Comparison of ENCODE assay signal across 8 cellular contexts in genomic region chr16:28925386-28926228, GRCh38. TPM values are rescaled to one million over a fixed set of nuclear protein-coding genes. Genes with fewer than 3 reads are reported as not detected.
A peak's percentile ranks its signal among the peaks of the same experiment; 100 is the strongest.
DNase-seq lines count a peak whose midpoint lies in the region; ATAC-seq lines count a peak whose summit lies in the region.

No MANE protein-coding gene starts in this region.

- no peak overlapping the region for H2BK120ac ChIP-seq in mesendoderm (ENCODE audit: low read depth, low read length)

- H4K5ac ChIP-seq in mesendoderm (ENCODE audit: low read length): no peak overlapping the region

- peak; percentile 28 for ATAC-seq in HG02973 (IDR thresholded peaks at IDR 0.05; ENCODE audit: unreplicated experiment)

- no peaks in the 10 kb centered on the region for H3K79me2 ChIP-seq in mesendoderm (ENCODE audit: control insufficient read depth, insufficient read depth, low read length)

- H4K8ac ChIP-seq in mesendoderm (ENCODE audit: low read depth, low read length): peak overlapping the region; percentile 78

- no peaks in the 10 kb centered on the region for H3K9me3 ChIP-seq in ectodermal cell (ENCODE audit: control insufficient read depth, low read length)

- H3K56ac ChIP-seq in mesendoderm (ENCODE audit: low read length): peak overlapping the region; percentile 98

- H2BK15ac ChIP-seq in mesendoderm (replicated peaks; ENCODE audit: low read depth): no peak overlapping the region

- H3K18ac ChIP-seq in mesendoderm (ENCODE audit: low read length): peak overlapping the region; percentile 57

- H3K36me3 ChIP-seq in ectodermal cell (ENCODE audit: control insufficient read depth, insufficient read depth, low read length) (no peaks in the 10 kb centered on the region), mesendoderm (ENCODE audit: control insufficient read depth, insufficient read depth, low read length) (no peaks in the 10 kb centered on the region)

- peak overlapping the region; percentile 11 for H3K4ac ChIP-seq in mesendoderm (ENCODE audit: low read depth, low read length)

- DNase-seq in SIG-M5 treated with dmso at 0.1 percent for 504 hours (lab: John Stamatoyannopoulos, UW; ENCODE audit: unreplicated experiment): peak; percentile 71
- no peak for DNase-seq in SIG-M5 (lab: John Stamatoyannopoulos, UW)
- DNase-seq in NCI-H460 (ENCODE audit: extremely low read depth, low read depth): peak; percentile 65
- DNase-seq in activated CD4-positive, alpha-beta T cell treated with anti-CD3 and anti-CD28 coated beads, Interleukin-2, amount 50 U/mL, for 1 hour: peak; percentile 73
- no peak for DNase-seq in mesendoderm
- DNase-seq in stimulated activated CD8-positive, alpha-beta memory T cell treated with anti-CD3 and anti-CD28 coated beads, Interleukin-12 subunit alpha, Interleukin-12 subunit beta, amount 100 ng/mL, for 4 hours (ENCODE audit: low read depth): peak; percentile 60

- peak overlapping the region; percentile 92 for H3K27ac ChIP-seq in ectodermal cell (ENCODE audit: insufficient read depth, low read depth, low read length, poor library complexity, severe bottlenecking)
- peak overlapping the region; percentile 99 for H3K27ac ChIP-seq in mesendoderm (ENCODE audit: low read depth, low read length)

- H3K4me1 ChIP-seq in ectodermal cell (ENCODE audit: control insufficient read depth, insufficient read depth, low read length) (peaks cover 6% of the 10 kb centered on the region), mesendoderm (ENCODE audit: control insufficient read depth, low read depth, low read length) (no peaks in the 10 kb centered on the region)

- H2AK5ac ChIP-seq in mesendoderm (ENCODE audit: low read length): no peak overlapping the region

- H3K4me3 ChIP-seq in ectodermal cell (ENCODE audit: insufficient read depth, low read depth, low read length) (peak overlapping the region; percentile 86), mesendoderm (ENCODE audit: low read length) (peak overlapping the region; percentile 82)

- peak overlapping the region; percentile 84 for H2BK5ac ChIP-seq in mesendoderm (ENCODE audit: low read length)

- H3K9ac ChIP-seq in mesendoderm (ENCODE audit: low read length): peak overlapping the region; percentile 99

- WGBS in ectodermal cell, 2 experiments: 3 to 4% methylated on average over 48 of the region's 48 CpGs
- no CpG with 5 or more reads among the region's 48 CpGs for WGBS in mesendoderm (ENCODE audit: extremely low coverage, insufficient coverage, low lambda C conversion rate)

- peak overlapping the region; percentile 98 for H3K23ac ChIP-seq in mesendoderm (ENCODE audit: low read length)

- peak overlapping the region; percentile 93 for H3K4me2 ChIP-seq in mesendoderm (ENCODE audit: low read length)

- H3K79me1 ChIP-seq in mesendoderm (ENCODE audit: low read length): peaks cover 2% of the 10 kb centered on the region

- H3K27me3 ChIP-seq in ectodermal cell (ENCODE audit: control insufficient read depth, insufficient read depth, low read length, poor library complexity, severe bottlenecking) (no peaks in the 10 kb centered on the region), mesendoderm (ENCODE audit: insufficient read depth, low read length, poor library complexity) (no peaks in the 10 kb centered on the region)

RNA-seq across cellular contexts. Expression of gene RABEP2, which starts 0.6 kb away (rescaled TPM):
- 7.6 and 9.7 TPM in 2 replicates for total RNA-seq in NCI-H460 (2014; rRNA removed; shearing (Covaris generic))
- polyA plus RNA-seq in NCI-H460 (2014; cell fraction: nucleus; rRNA removed): 39.6 and 76.6 TPM in 2 replicates
- polyA plus RNA-seq in ectodermal cell (2013, experiment 1 of 4): 9.6 TPM
- polyA plus RNA-seq in ectodermal cell (2013, experiment 2 of 4): 8.4 TPM
- 5.4 TPM for polyA plus RNA-seq in ectodermal cell (2013, experiment 3 of 4)
- polyA plus RNA-seq in ectodermal cell (2013, experiment 4 of 4): 7.3 TPM
- polyA plus RNA-seq in mesendoderm (2013, experiment 1 of 2): 7.2 TPM
- 6.6 TPM for polyA plus RNA-seq in mesendoderm (2013, experiment 2 of 2)

RNA-seq across cellular contexts. Expression of gene CD19, which starts 6.2 kb away (rescaled TPM):
- not detected in 2 replicates for total RNA-seq in NCI-H460 (2014; rRNA removed; shearing (Covaris generic))
- polyA plus RNA-seq in NCI-H460 (2014; cell fraction: nucleus; rRNA removed): not detected in 2 replicates
- not detected for polyA plus RNA-seq in ectodermal cell (2013, experiment 1 of 4)
- not detected for polyA plus RNA-seq in ectodermal cell (2013, experiment 2 of 4)
- polyA plus RNA-seq in ectodermal cell (2013, experiment 3 of 4): not detected
- polyA plus RNA-seq in ectodermal cell (2013, experiment 4 of 4): not detected
- polyA plus RNA-seq in mesendoderm (2013, experiment 1 of 2): 0.46 TPM
- polyA plus RNA-seq in mesendoderm (2013, experiment 2 of 2): 0.39 TPM

RNA-seq across cellular contexts. Expression of gene NFATC2IP, which starts 25.1 kb away (rescaled TPM):
- total RNA-seq in NCI-H460 (2014; rRNA removed; shearing (Covaris generic)): 26.0 and 28.6 TPM in 2 replicates
- 132 and 158 TPM in 2 replicates for polyA plus RNA-seq in NCI-H460 (2014; cell fraction: nucleus; rRNA removed)
- 65.7 TPM for polyA plus RNA-seq in ectodermal cell (2013, experiment 1 of 4)
- 72.0 TPM for polyA plus RNA-seq in ectodermal cell (2013, experiment 2 of 4)
- 51.6 TPM for polyA plus RNA-seq in ectodermal cell (2013, experiment 3 of 4)
- 54.6 TPM for polyA plus RNA-seq in ectodermal cell (2013, experiment 4 of 4)
- polyA plus RNA-seq in mesendoderm (2013, experiment 1 of 2): 28.9 TPM
- 29.8 TPM for polyA plus RNA-seq in mesendoderm (2013, experiment 2 of 2)

RNA-seq across cellular contexts. Expression of gene ATP2A1, which starts 47.3 kb away (rescaled TPM):
- 1.3 and 2.4 TPM in 2 replicates for total RNA-seq in NCI-H460 (2014; rRNA removed; shearing (Covaris generic))
- 2.9 and 4.1 TPM in 2 replicates for polyA plus RNA-seq in NCI-H460 (2014; cell fraction: nucleus; rRNA removed)
- polyA plus RNA-seq in ectodermal cell (2013, experiment 1 of 4): 6.2 TPM
- polyA plus RNA-seq in ectodermal cell (2013, experiment 2 of 4): 5.8 TPM
- polyA plus RNA-seq in ectodermal cell (2013, experiment 3 of 4): 3.6 TPM
- polyA plus RNA-seq in ectodermal cell (2013, experiment 4 of 4): 3.4 TPM
- polyA plus RNA-seq in mesendoderm (2013, experiment 1 of 2): 0.44 TPM
- 1.0 TPM for polyA plus RNA-seq in mesendoderm (2013, experiment 2 of 2)

RNA-seq across cellular contexts. Expression of gene SPNS1, which starts 49.0 kb away (rescaled TPM):
- 51.2 and 67.7 TPM in 2 replicates for total RNA-seq in NCI-H460 (2014; rRNA removed; shearing (Covaris generic))
- polyA plus RNA-seq in NCI-H460 (2014; cell fraction: nucleus; rRNA removed): 66.5 and 66.6 TPM in 2 replicates
- 48.0 TPM for polyA plus RNA-seq in ectodermal cell (2013, experiment 1 of 4)
- 44.6 TPM for polyA plus RNA-seq in ectodermal cell (2013, experiment 2 of 4)
- polyA plus RNA-seq in ectodermal cell (2013, experiment 3 of 4): 28.2 TPM
- polyA plus RNA-seq in ectodermal cell (2013, experiment 4 of 4): 30.5 TPM
- polyA plus RNA-seq in mesendoderm (2013, experiment 1 of 2): 27.5 TPM
- polyA plus RNA-seq in mesendoderm (2013, experiment 2 of 2): 26.5 TPM

Comparison
In these comparisons a context has a peak if more than half of its experiments do, and no peak if none do; other contexts are left out.
1. DNase-seq: peak in SIG-M5 treated with dmso at 0.1 percent for 504 hours (single experiment), NCI-H460 (single experiment), activated CD4-positive, alpha-beta T cell treated with anti-CD3 and anti-CD28 coated beads, Interleukin-2, amount 50 U/mL, for 1 hour (single experiment) and stimulated activated CD8-positive, alpha-beta memory T cell treated with anti-CD3 and anti-CD28 coated beads, Interleukin-12 subunit alpha, Interleukin-12 subunit beta, amount 100 ng/mL, for 4 hours (single experiment); none in SIG-M5 (single experiment) and mesendoderm (single experiment).